ENCODE assay signal across 9 cellular contexts in the genomic region with DNA sequence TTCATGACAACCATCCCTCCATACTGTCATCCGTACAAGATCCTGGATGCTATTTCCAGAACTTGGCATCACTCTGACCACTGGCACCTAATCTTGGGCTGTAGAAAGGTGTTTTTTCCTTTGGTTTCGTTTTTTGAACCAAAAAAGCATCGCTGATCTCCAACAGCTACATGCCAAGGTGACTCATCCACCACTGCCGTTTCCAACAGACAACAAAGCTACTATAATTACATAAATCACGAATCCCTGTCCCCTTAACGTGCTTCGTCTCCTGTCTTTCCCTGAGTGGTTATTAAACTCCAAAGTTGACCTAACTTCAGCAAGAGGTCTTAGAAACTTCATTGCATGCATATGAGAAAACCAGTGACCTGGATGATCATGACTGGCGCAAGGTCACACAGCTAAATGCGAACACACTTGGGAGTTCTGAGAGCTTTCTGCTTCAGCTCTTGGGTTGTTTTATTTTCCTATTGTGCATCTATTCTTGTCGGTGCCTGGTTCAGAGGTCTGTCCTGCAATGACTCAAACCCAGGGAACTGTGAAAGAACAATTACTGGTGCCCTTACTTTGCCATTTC.
DNase-seq lines count a peak whose midpoint lies in the region; ATAC-seq and TF ChIP-seq lines count a peak whose summit lies in the region.
"Had no signal": no experiment of that assay in that cellular context is flagged by ENCODE, and none has a peak within 500 bp of the region (broad histone marks: within the 10 kb centered on the region; RNA-seq: fewer than 3 reads in every experiment).

No MANE protein-coding gene starts in this region.

- H3K4me3 ChIP-seq in GM06990 (replicated peaks; ENCODE audit: low read depth, low read length) (peak overlapping the region; percentile 16; the same call in 1 of the 2 replicates), adrenal gland (no peak overlapping the region)

- H3K36me3 ChIP-seq in GM06990 (ENCODE audit: control insufficient read depth, insufficient read depth, low read length) (no peaks in the 10 kb centered on the region), adrenal gland (replicated peaks in 1 of 2) (no peaks in the 10 kb centered on the region)

- H3K27me3 ChIP-seq in GM06990 (replicated peaks; ENCODE audit: control insufficient read depth, insufficient read depth, low read length) (no peaks in the 10 kb centered on the region), adrenal gland (no peaks in the 10 kb centered on the region)

- TF ChIP-seq POLR2A in adrenal gland (IDR thresholded peaks at IDR 0.05) = no peak

- H3K4me1 ChIP-seq in adrenal gland (replicated peaks in 1 of 2) = no peaks in the 10 kb centered on the region

- H3K9me3 ChIP-seq in adrenal gland (replicated peaks in 1 of 3) = no peaks in the 10 kb centered on the region

- intact Hi-C loops in adrenal gland (cut with DNase I) = no loop called here

- ATAC-seq in HG02870 (IDR thresholded peaks at IDR 0.05; ENCODE audit: unreplicated experiment) = peak; percentile 78

- 50 to 59% (median 50%) methylated on average over 10 of the region's 10 CpGs for WGBS in adrenal gland, 4 donors

- H3K27ac ChIP-seq in adrenal gland = no peak overlapping the region
- H3K27ac ChIP-seq: KMS-11 had no signal

- DNase-seq in GM06990 (ENCODE audit: extremely low read depth, insufficient read length) (no peak), adrenal gland (peak in 5 of 7 donors; percentile 25 to 51 (median 38)), left kidney (ENCODE audit: low read depth, low spot score) (peak; percentile 18), SW 1271 (lab: John Stamatoyannopoulos, UW) (no peak), ureter (ENCODE audit: low spot score) (no peak)
- DNase-seq in effector CD4-positive, alpha-beta T cell = no peak
- DNase-seq in activated naive CD4-positive, alpha-beta T cell treated with Interleukin-2 at 50 U/mL for 16 hours = no peak

- no peak for TF ChIP-seq CTCF in GM06990 (IDR thresholded peaks at IDR 0.05; ENCODE audit: insufficient read depth, low read length, poor library complexity, severe bottlenecking)
- no peak for TF ChIP-seq CTCF in adrenal gland (IDR thresholded peaks at IDR 0.05)

Comparison
In these comparisons a context has a peak if more than half of its experiments do, and no peak if none do; other contexts are left out.
1. DNase-seq: peak in adrenal gland (5 of 7) and left kidney (single experiment); none in GM06990 (single experiment), SW 1271 (0 of 2), ureter (single experiment), effector CD4-positive, alpha-beta T cell (single experiment) and activated naive CD4-positive, alpha-beta T cell treated with Interleukin-2 at 50 U/mL for 16 hours (single experiment).